ENCODE assay signal across 1 cellular context in the genomic region with DNA sequence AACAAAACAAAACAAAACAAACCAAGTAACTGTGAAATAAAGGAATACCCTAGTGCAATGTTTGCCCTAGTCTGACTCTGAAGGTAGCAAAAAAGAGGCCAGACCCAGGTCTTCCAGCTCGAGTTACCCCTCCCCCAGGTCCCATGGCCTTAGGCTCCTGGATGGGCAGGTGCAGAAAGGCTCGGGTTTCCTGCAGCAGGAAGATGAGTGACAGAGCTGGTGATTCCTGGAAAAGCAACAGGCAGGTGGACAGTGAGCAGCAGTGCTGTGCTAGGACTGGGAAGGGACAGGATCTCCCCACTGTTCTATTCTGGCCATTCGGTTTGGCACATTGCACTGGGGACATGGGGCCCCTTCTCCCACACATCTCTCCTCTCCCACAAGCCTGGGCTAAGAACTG.
TF ChIP-seq lines count a peak whose summit lies in the region.

No MANE protein-coding gene starts in this region.

TF ChIP-seq in H1, 55 proteins besides CTCF, POLR2A, EP300 and RAD21:
- TF ChIP-seq BACH1 (IDR thresholded peaks at IDR 0.05; ENCODE audit: low read length) (no peak), TAF1 (IDR thresholded peaks at IDR 0.05; ENCODE audit: low read depth, low read length) (no peak), NANOG (IDR thresholded peaks at IDR 0.05; ENCODE audit: insufficient read depth, low read depth, low read length, poor library complexity, severe bottlenecking) (no peak), POLR2AphosphoS5 (IDR thresholded peaks at IDR 0.05; ENCODE audit: low read depth, low read length) (no peak), JUND (IDR thresholded peaks at IDR 0.05; ENCODE audit: low read length) (no peak), E2F6 (IDR thresholded peaks at IDR 0.05) (no peak), SP2 (IDR thresholded peaks at IDR 0.05; ENCODE audit: low read length) (no peak), SRF (IDR thresholded peaks at IDR 0.05; ENCODE audit: low read depth, low read length) (no peak), HDAC2 (IDR thresholded peaks at IDR 0.05; ENCODE audit: borderline replicate concordance in 1 of 2, low read depth in 2 of 2, low read length in 2 of 2) (no peak), TCF12 (IDR thresholded peaks at IDR 0.05; ENCODE audit: low read depth, low read length) (no peak), CBX5 (IDR thresholded peaks at IDR 0.05; ENCODE audit: low read depth, low read length) (no peak), EZH2 (IDR thresholded peaks at IDR 0.05; ENCODE audit: low read depth, low read length, severe bottlenecking) (no peak), TAF7 (optimal IDR thresholded peaks at IDR 0.05; ENCODE audit: borderline replicate concordance, low read depth, low read length) (no peak), RFX5 (IDR thresholded peaks at IDR 0.05; ENCODE audit: borderline replicate concordance, low read depth, low read length) (no peak)
